Comparison of ENCODE assay signal across 1 cellular context in genomic region chr3:190225186-190225692, GRCh38.
A peak's percentile ranks its signal among the peaks of the same experiment; 100 is the strongest.
TF ChIP-seq lines count a peak whose summit lies in the region.

No MANE protein-coding gene starts in this region.

TF ChIP-seq in HepG2, 621 proteins besides CTCF, POLR2A, EP300 and RAD21 (continued from another document):
- peak; percentile 96 for TF ChIP-seq ZNF512 (CRISPR knock-in tag; IDR thresholded peaks at IDR 0.05)
- TF ChIP-seq GMEB2 (CRISPR knock-in tag; IDR thresholded peaks at IDR 0.05; ENCODE audit: low read depth), result no peak
- TF ChIP-seq YEATS2 (CRISPR knock-in tag; IDR thresholded peaks at IDR 0.05; ENCODE audit: borderline replicate concordance), result no peak
- no peak for TF ChIP-seq NCOA2 (CRISPR knock-in tag; IDR thresholded peaks at IDR 0.05)
- TF ChIP-seq ZGPAT (CRISPR knock-in tag; IDR thresholded peaks at IDR 0.05), result no peak
- TF ChIP-seq ELF3 (CRISPR knock-in tag; IDR thresholded peaks at IDR 0.05), result no peak
- TF ChIP-seq ZNF430 (CRISPR knock-in tag; IDR thresholded peaks at IDR 0.05), result no peak
- TF ChIP-seq MXD4 (CRISPR knock-in tag; IDR thresholded peaks at IDR 0.05), result no peak
- no peak for TF ChIP-seq ZNF513 (CRISPR knock-in tag; conservative IDR thresholded peaks at IDR 0.05)
- no peak for TF ChIP-seq ZNF558 (CRISPR knock-in tag; IDR thresholded peaks at IDR 0.05; ENCODE audit: borderline replicate concordance)
- no peak for TF ChIP-seq ZNF709 (CRISPR knock-in tag; IDR thresholded peaks at IDR 0.05)
- no peak for TF ChIP-seq PTBP1 (IDR thresholded peaks at IDR 0.05; ENCODE audit: low read depth, low read length, poor library complexity, severe bottlenecking)
- no peak for TF ChIP-seq MTA3 (CRISPR knock-in tag; IDR thresholded peaks at IDR 0.05)
- no peak for TF ChIP-seq ZNF672 (CRISPR knock-in tag; IDR thresholded peaks at IDR 0.05)
- no peak for TF ChIP-seq ATF7 (IDR thresholded peaks at IDR 0.05)
- no peak for TF ChIP-seq ATF7 (CRISPR knock-in tag; IDR thresholded peaks at IDR 0.05)
- no peak for TF ChIP-seq ZKSCAN8 (CRISPR knock-in tag; IDR thresholded peaks at IDR 0.05; ENCODE audit: borderline replicate concordance)
- no peak for TF ChIP-seq ZNF619 (CRISPR knock-in tag; IDR thresholded peaks at IDR 0.05)
- TF ChIP-seq RARA (CRISPR knock-in tag; IDR thresholded peaks at IDR 0.05), result no peak
- no peak for TF ChIP-seq ZNF580 (CRISPR knock-in tag; IDR thresholded peaks at IDR 0.05; ENCODE audit: borderline replicate concordance, low read depth)
- no peak for TF ChIP-seq FOXC1 (CRISPR knock-in tag; IDR thresholded peaks at IDR 0.05; ENCODE audit: borderline replicate concordance)
- TF ChIP-seq ATF5 (CRISPR knock-in tag; IDR thresholded peaks at IDR 0.05; ENCODE audit: low read depth), result no peak
- TF ChIP-seq BCL3 (CRISPR knock-in tag; IDR thresholded peaks at IDR 0.05), result no peak
- TF ChIP-seq ZNF138 (CRISPR knock-in tag; IDR thresholded peaks at IDR 0.05; ENCODE audit: low read depth), result no peak
- TF ChIP-seq ARID3A (IDR thresholded peaks at IDR 0.05; ENCODE audit: low read depth, low read length), result 0 out of 2 replicates have a peak, but pooled peaks have one; percentile 20
- no peak for TF ChIP-seq ZC3H13 (CRISPR knock-in tag; IDR thresholded peaks at IDR 0.05)
- no peak for TF ChIP-seq THYN1 (CRISPR knock-in tag; IDR thresholded peaks at IDR 0.05; ENCODE audit: borderline replicate concordance, low read depth)
- TF ChIP-seq PRMT3 (CRISPR knock-in tag; IDR thresholded peaks at IDR 0.05; ENCODE audit: borderline replicate concordance, low read depth), result no peak
- no peak for TF ChIP-seq MAFK (conservative IDR thresholded peaks at IDR 0.05 in 1 of 2, IDR thresholded peaks at IDR 0.05 in 1 of 2; ENCODE audit: low read length in 2 of 2)
- TF ChIP-seq NFIB (CRISPR knock-in tag; IDR thresholded peaks at IDR 0.05; ENCODE audit: borderline replicate concordance), result no peak
- peak; percentile 48 for TF ChIP-seq SMC3 (IDR thresholded peaks at IDR 0.05; ENCODE audit: low read length)
- no peak for TF ChIP-seq ZNF326 (CRISPR knock-in tag; IDR thresholded peaks at IDR 0.05; ENCODE audit: borderline replicate concordance)
- no peak for TF ChIP-seq ZFP36L2 (CRISPR knock-in tag; IDR thresholded peaks at IDR 0.05)
- no peak for TF ChIP-seq ZSCAN20 (CRISPR knock-in tag; IDR thresholded peaks at IDR 0.05; ENCODE audit: borderline replicate concordance)
- TF ChIP-seq XRCC5 (optimal IDR thresholded peaks at IDR 0.05; ENCODE audit: low read length), result no peak
- TF ChIP-seq STAG1 (CRISPR knock-in tag; IDR thresholded peaks at IDR 0.05), result peak; percentile 66
- no peak for TF ChIP-seq POGK (CRISPR knock-in tag; conservative IDR thresholded peaks at IDR 0.05)
- no peak for TF ChIP-seq THRA (CRISPR knock-in tag; IDR thresholded peaks at IDR 0.05; ENCODE audit: borderline replicate concordance)
- TF ChIP-seq CENPX (CRISPR knock-in tag; IDR thresholded peaks at IDR 0.05), result no peak
- TF ChIP-seq HNRNPK (IDR thresholded peaks at IDR 0.05; ENCODE audit: low read depth, low read length, poor library complexity, severe bottlenecking), result peak; percentile 90
- no peak for TF ChIP-seq TP53 (CRISPR knock-in tag; conservative IDR thresholded peaks at IDR 0.05)
- TF ChIP-seq SP5 (CRISPR knock-in tag; IDR thresholded peaks at IDR 0.05; ENCODE audit: borderline replicate concordance, low read depth), result no peak
